ENCODE assay signal across 1 cellular context in genomic region chr16:50254072-50254471, GRCh38.
A peak's percentile ranks its signal among the peaks of the same experiment; 100 is the strongest.
TF ChIP-seq lines count a peak whose summit lies in the region.

No MANE protein-coding gene starts in this region.

TF ChIP-seq in K562, 482 proteins besides CTCF, POLR2A, EP300 and RAD21 (continued from another document and continues in another):
- TF ChIP-seq, protein P1, sequence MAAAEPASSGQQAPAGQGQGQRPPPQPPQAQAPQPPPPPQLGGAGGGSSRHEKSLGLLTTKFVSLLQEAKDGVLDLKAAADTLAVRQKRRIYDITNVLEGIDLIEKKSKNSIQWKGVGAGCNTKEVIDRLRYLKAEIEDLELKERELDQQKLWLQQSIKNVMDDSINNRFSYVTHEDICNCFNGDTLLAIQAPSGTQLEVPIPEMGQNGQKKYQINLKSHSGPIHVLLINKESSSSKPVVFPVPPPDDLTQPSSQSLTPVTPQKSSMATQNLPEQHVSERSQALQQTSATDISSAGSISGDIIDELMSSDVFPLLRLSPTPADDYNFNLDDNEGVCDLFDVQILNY (CRISPR knock-in tag; IDR thresholded peaks at IDR 0.05): no peak
- TF ChIP-seq ZNF324 (CRISPR knock-in tag; IDR thresholded peaks at IDR 0.05): no peak
- TF ChIP-seq SMARCC2 (IDR thresholded peaks at IDR 0.05; ENCODE audit: low read depth): peak; percentile 80; the same call in 1 of the 2 replicates
- TF ChIP-seq ZNF445 (CRISPR knock-in tag; IDR thresholded peaks at IDR 0.05; ENCODE audit: low read depth): no peak
- no peak for TF ChIP-seq ZBTB49 (CRISPR knock-in tag; IDR thresholded peaks at IDR 0.05; ENCODE audit: borderline replicate concordance)
- no peak for TF ChIP-seq CBX8 (IDR thresholded peaks at IDR 0.05; ENCODE audit: borderline replicate concordance, extremely low read depth, low read depth, low read length, poor library complexity, severe bottlenecking)
- peak; percentile 96 for TF ChIP-seq EGR1 (conservative IDR thresholded peaks at IDR 0.05)
- TF ChIP-seq CCAR2 (IDR thresholded peaks at IDR 0.05; ENCODE audit: low read depth, low read length): no peak
- TF ChIP-seq ZSCAN29 (IDR thresholded peaks at IDR 0.05): no peak
- TF ChIP-seq, protein P2, sequence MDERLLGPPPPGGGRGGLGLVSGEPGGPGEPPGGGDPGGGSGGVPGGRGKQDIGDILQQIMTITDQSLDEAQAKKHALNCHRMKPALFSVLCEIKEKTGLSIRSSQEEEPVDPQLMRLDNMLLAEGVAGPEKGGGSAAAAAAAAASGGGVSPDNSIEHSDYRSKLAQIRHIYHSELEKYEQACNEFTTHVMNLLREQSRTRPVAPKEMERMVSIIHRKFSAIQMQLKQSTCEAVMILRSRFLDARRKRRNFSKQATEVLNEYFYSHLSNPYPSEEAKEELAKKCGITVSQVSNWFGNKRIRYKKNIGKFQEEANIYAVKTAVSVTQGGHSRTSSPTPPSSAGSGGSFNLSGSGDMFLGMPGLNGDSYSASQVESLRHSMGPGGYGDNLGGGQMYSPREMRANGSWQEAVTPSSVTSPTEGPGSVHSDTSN (CRISPR knock-in tag; IDR thresholded peaks at IDR 0.05; ENCODE audit: low read depth): no peak
- TF ChIP-seq, protein P2 (tag; conservative IDR thresholded peaks at IDR 0.05; ENCODE audit: low read depth): no peak
- TF ChIP-seq KDM1A (IDR thresholded peaks at IDR 0.05): no peak
- no peak for TF ChIP-seq KDM2B (CRISPR knock-in tag; IDR thresholded peaks at IDR 0.05)
- TF ChIP-seq ZEB2 (IDR thresholded peaks at IDR 0.05): no peak
- peak; percentile 33; the same call in 1 of the 2 replicates for TF ChIP-seq ERF (CRISPR knock-in tag; IDR thresholded peaks at IDR 0.05)
- TF ChIP-seq CBX1 (IDR thresholded peaks at IDR 0.05; ENCODE audit: low read depth): no peak
- TF ChIP-seq MTA2 (IDR thresholded peaks at IDR 0.05; ENCODE audit: low read depth): peak; percentile 54; the same call in 1 of the 2 replicates
- TF ChIP-seq ZFP1 (CRISPR knock-in tag; IDR thresholded peaks at IDR 0.05): no peak
- TF ChIP-seq CEBPG (CRISPR knock-in tag; IDR thresholded peaks at IDR 0.05): no peak
- no peak for TF ChIP-seq CEBPG (tag; conservative IDR thresholded peaks at IDR 0.05 in 1 of 2, IDR thresholded peaks at IDR 0.05 in 1 of 2)
- peak; percentile 33; the same call in 1 of the 2 replicates for TF ChIP-seq VEZF1 (CRISPR knock-in tag; IDR thresholded peaks at IDR 0.05)
- TF ChIP-seq ZNF57 (CRISPR knock-in tag; IDR thresholded peaks at IDR 0.05): no peak
- TF ChIP-seq ZBTB8A (IDR thresholded peaks at IDR 0.05; ENCODE audit: partially characterized antibody): no peak
- TF ChIP-seq XRCC5 (IDR thresholded peaks at IDR 0.05; ENCODE audit: low read depth, low read length): no peak
- TF ChIP-seq, protein P3, sequence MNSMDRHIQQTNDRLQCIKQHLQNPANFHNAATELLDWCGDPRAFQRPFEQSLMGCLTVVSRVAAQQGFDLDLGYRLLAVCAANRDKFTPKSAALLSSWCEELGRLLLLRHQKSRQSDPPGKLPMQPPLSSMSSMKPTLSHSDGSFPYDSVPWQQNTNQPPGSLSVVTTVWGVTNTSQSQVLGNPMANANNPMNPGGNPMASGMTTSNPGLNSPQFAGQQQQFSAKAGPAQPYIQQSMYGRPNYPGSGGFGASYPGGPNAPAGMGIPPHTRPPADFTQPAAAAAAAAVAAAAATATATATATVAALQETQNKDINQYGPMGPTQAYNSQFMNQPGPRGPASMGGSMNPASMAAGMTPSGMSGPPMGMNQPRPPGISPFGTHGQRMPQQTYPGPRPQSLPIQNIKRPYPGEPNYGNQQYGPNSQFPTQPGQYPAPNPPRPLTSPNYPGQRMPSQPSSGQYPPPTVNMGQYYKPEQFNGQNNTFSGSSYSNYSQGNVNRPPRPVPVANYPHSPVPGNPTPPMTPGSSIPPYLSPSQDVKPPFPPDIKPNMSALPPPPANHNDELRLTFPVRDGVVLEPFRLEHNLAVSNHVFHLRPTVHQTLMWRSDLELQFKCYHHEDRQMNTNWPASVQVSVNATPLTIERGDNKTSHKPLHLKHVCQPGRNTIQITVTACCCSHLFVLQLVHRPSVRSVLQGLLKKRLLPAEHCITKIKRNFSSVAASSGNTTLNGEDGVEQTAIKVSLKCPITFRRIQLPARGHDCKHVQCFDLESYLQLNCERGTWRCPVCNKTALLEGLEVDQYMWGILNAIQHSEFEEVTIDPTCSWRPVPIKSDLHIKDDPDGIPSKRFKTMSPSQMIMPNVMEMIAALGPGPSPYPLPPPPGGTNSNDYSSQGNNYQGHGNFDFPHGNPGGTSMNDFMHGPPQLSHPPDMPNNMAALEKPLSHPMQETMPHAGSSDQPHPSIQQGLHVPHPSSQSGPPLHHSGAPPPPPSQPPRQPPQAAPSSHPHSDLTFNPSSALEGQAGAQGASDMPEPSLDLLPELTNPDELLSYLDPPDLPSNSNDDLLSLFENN (IDR thresholded peaks at IDR 0.05; ENCODE audit: low read depth in 2 of 2, low read length in 2 of 2): peak in 1 of 2 experiments; percentile 32; a peak in 1 of 4 replicates
- no peak for TF ChIP-seq MCM5 (IDR thresholded peaks at IDR 0.05; ENCODE audit: low read depth)
- no peak for TF ChIP-seq ZBTB2 (IDR thresholded peaks at IDR 0.05)
- TF ChIP-seq ZNF184 (CRISPR knock-in tag; IDR thresholded peaks at IDR 0.05): no peak
- TF ChIP-seq MECOM (CRISPR knock-in tag; IDR thresholded peaks at IDR 0.05): 0 out of 2 replicates have a peak, but pooled peaks have one; percentile 51
- no peak for TF ChIP-seq MYNN (IDR thresholded peaks at IDR 0.05)
- TF ChIP-seq MYNN (CRISPR knock-in tag; IDR thresholded peaks at IDR 0.05): no peak
- no peak for TF ChIP-seq ZFPM2 (CRISPR knock-in tag; IDR thresholded peaks at IDR 0.05)
- no peak for TF ChIP-seq NR1H2 (CRISPR knock-in tag; IDR thresholded peaks at IDR 0.05)
- no peak for TF ChIP-seq ZNF561 (CRISPR knock-in tag; conservative IDR thresholded peaks at IDR 0.05)
- TF ChIP-seq CREM (IDR thresholded peaks at IDR 0.05; ENCODE audit: low read depth): peak; percentile 40; the same call in 1 of the 2 replicates
- TF ChIP-seq ZNF431 (CRISPR knock-in tag; IDR thresholded peaks at IDR 0.05): no peak
- TF ChIP-seq KAT2B (IDR thresholded peaks at IDR 0.05; ENCODE audit: low read depth, low read length): no peak
- no peak for TF ChIP-seq ZSCAN32 (CRISPR knock-in tag; IDR thresholded peaks at IDR 0.05)
- TF ChIP-seq GATAD2A (IDR thresholded peaks at IDR 0.05): peak; percentile 88; the same call in 1 of the 2 replicates
- TF ChIP-seq ZBTB7A (IDR thresholded peaks at IDR 0.05; ENCODE audit: borderline replicate concordance, control insufficient read depth, low read depth, low read length): peak; percentile 46; the same call in 1 of the 2 replicates
- TF ChIP-seq MAZ (CRISPR knock-in tag; conservative IDR thresholded peaks at IDR 0.05 in 1 of 2, IDR thresholded peaks at IDR 0.05 in 1 of 2): peak; percentile 32 to 38; a peak in 1 of 4 replicates
- no peak for TF ChIP-seq CHD2 (IDR thresholded peaks at IDR 0.05; ENCODE audit: low read depth, low read length)
- TF ChIP-seq SMARCE1 (IDR thresholded peaks at IDR 0.05): peak; percentile 81; the same call in 1 of the 2 replicates
- TF ChIP-seq HOMEZ (CRISPR knock-in tag; IDR thresholded peaks at IDR 0.05): no peak
- TF ChIP-seq ARNT (IDR thresholded peaks at IDR 0.05): 0 out of 4 replicates have a peak, but pooled peaks of 1 of the 2 experiments have one; percentile 35
- TF ChIP-seq, protein P4, sequence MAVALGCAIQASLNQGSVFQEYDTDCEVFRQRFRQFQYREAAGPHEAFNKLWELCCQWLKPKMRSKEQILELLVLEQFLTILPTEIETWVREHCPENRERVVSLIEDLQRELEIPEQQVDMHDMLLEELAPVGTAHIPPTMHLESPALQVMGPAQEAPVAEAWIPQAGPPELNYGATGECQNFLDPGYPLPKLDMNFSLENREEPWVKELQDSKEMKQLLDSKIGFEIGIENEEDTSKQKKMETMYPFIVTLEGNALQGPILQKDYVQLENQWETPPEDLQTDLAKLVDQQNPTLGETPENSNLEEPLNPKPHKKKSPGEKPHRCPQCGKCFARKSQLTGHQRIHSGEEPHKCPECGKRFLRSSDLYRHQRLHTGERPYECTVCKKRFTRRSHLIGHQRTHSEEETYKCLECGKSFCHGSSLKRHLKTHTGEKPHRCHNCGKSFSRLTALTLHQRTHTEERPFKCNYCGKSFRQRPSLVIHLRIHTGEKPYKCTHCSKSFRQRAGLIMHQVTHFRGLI (CRISPR knock-in tag; IDR thresholded peaks at IDR 0.05): no peak
- peak; percentile 53; the same call in 1 of the 2 replicates for TF ChIP-seq MBD2 (IDR thresholded peaks at IDR 0.05; ENCODE audit: borderline replicate concordance, low read depth)
- TF ChIP-seq, protein P5, sequence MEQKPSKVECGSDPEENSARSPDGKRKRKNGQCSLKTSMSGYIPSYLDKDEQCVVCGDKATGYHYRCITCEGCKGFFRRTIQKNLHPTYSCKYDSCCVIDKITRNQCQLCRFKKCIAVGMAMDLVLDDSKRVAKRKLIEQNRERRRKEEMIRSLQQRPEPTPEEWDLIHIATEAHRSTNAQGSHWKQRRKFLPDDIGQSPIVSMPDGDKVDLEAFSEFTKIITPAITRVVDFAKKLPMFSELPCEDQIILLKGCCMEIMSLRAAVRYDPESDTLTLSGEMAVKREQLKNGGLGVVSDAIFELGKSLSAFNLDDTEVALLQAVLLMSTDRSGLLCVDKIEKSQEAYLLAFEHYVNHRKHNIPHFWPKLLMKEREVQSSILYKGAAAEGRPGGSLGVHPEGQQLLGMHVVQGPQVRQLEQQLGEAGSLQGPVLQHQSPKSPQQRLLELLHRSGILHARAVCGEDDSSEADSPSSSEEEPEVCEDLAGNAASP (IDR thresholded peaks at IDR 0.05): no peak
- TF ChIP-seq MYC (IDR thresholded peaks at IDR 0.05; ENCODE audit: low read depth, low read length): peak; percentile 31; the same call in 1 of the 2 replicates
- TF ChIP-seq MYC (CRISPR knock-in tag; IDR thresholded peaks at IDR 0.05; ENCODE audit: borderline replicate concordance, low read depth): no peak
- no peak for TF ChIP-seq HNRNPUL1 (IDR thresholded peaks at IDR 0.05; ENCODE audit: low read length)
- TF ChIP-seq POLR2AphosphoS5 (IDR thresholded peaks at IDR 0.05; ENCODE audit: control insufficient read depth, insufficient read depth, low read depth, low read length): peak; percentile 41; the same call in 1 of the 2 replicates
